In genomic region chr2:73992036-73992435, GRCh38 we compare ENCODE assay signal across 19 cellular contexts. TPM values are rescaled to one million over a fixed set of nuclear protein-coding genes. Genes with fewer than 3 reads are reported as not detected.
A peak's percentile ranks its signal among the peaks of the same experiment; 100 is the strongest.
DNase-seq lines count a peak whose midpoint lies in the region; ATAC-seq and TF ChIP-seq lines count a peak whose summit lies in the region.
"Had no signal": no experiment of that assay in that cellular context is flagged by ENCODE, and none has a peak within 500 bp of the region (broad histone marks: within the 10 kb centered on the region; RNA-seq: fewer than 3 reads in every experiment).

No MANE protein-coding gene starts in this region.

- CTCF ChIA-PET in HEK293 (lab: Yijun Ruan, JAX): interaction anchor here (0.6 kb wide), 1 partner anchor 208 kb away, joined by 3 read pairs; no protein-coding TSS in a partner anchor

- 98% methylated on average over 4 of the region's 4 CpGs for WGBS in aorta, 2 donors

- H3K36me3 ChIP-seq in CD4-positive, CD25-positive, alpha-beta regulatory T cell (ENCODE audit: control insufficient read depth, insufficient read depth, low read length): peaks cover 3% of the 10 kb centered on the region
- H3K36me3 ChIP-seq in HEK293 (ENCODE audit: control insufficient read depth in 2 of 2, insufficient read depth in 1 of 2, low read length in 2 of 2): peaks cover 4 to 29% of the 10 kb centered on the region in 2 experiments; a peak in 2 of 3 replicates
- no peaks in the 10 kb centered on the region for H3K36me3 ChIP-seq in aorta (ENCODE audit: control insufficient read depth in 1 of 2, insufficient read depth in 2 of 2, low read length in 1 of 2)
- H3K36me3 ChIP-seq: thoracic aorta had no signal

- H3K27me3 Mint-ChIP-seq in CD4-positive, CD25-positive, alpha-beta regulatory T cell: no peaks in the 10 kb centered on the region
- H3K27me3 Mint-ChIP-seq in activated T-helper 17 cell treated with anti-CD3 and anti-CD28 coated beads, Interleukin-2, amount 50 U/mL, for 72 hours: no peaks in the 10 kb centered on the region
- no peaks in the 10 kb centered on the region for H3K27me3 Mint-ChIP-seq in mesothelial cell of epicardium (ENCODE audit: low read depth)
- H3K27me3 Mint-ChIP-seq: memory B cell had no signal

- no peak for ATAC-seq in CD4-positive, CD25-positive, alpha-beta regulatory T cell (ENCODE audit: low read depth in 2 of 2)
- ATAC-seq in activated T-helper 17 cell treated with anti-CD3 and anti-CD28 coated beads, Interleukin-2, amount 50 U/mL, for 72 hours (replicated peaks): no peak
- ATAC-seq in aorta (ENCODE audit: low FRiP score) (no peak), HG02798 (IDR thresholded peaks at IDR 0.05; ENCODE audit: poor library complexity, unreplicated experiment) (no peak)
- ATAC-seq: activated T-cell treated with anti-CD3 and anti-CD28 coated beads, Interleukin-2, amount 50 U/mL, for 4 hours; left cardiac atrium had no signal

- no peak for DNase-seq in CD4-positive, CD25-positive, alpha-beta regulatory T cell
- DNase-seq in mesothelial cell of epicardium (ENCODE audit: low spot score in 2 of 2, unreplicated experiment in 2 of 2) (no peak), aorta (no peak), NCI-H1694 (lab: John Stamatoyannopoulos, UW) (no peak)
- DNase-seq: activated naive CD4-positive, alpha-beta T cell treated with anti-CD3 and anti-CD28 coated beads, Interleukin-2, amount 50 U/mL, for 16 hours; activated T-cell treated with anti-CD3 and anti-CD28 coated beads, Interleukin-2, amount 50 U/mL, for 4 hours; effector memory CD4-positive, alpha-beta T cell; left cardiac atrium; NCI-H1417 treated with DMSO at 0.1 percent for 48 hours; NCI-H526; SK-N-SH; stimulated activated naive CD4-positive, alpha-beta T cell; T-helper 9 cell had no signal

- peak overlapping the region in 1 of 3 donors; percentile 87 for H3K27ac Mint-ChIP-seq in CD4-positive, CD25-positive, alpha-beta regulatory T cell
- H3K27ac Mint-ChIP-seq in activated T-helper 17 cell treated with anti-CD3 and anti-CD28 coated beads, Interleukin-2, amount 50 U/mL, for 72 hours: no peak overlapping the region
- H3K27ac Mint-ChIP-seq in mesothelial cell of epicardium: peak overlapping the region; percentile 13
- H3K27ac Mint-ChIP-seq: memory B cell had no signal

- H3K4me3 Mint-ChIP-seq in CD4-positive, CD25-positive, alpha-beta regulatory T cell: peak overlapping the region in 3 of 4 donors; percentile 41 to 75 (median 56)
- H3K4me3 Mint-ChIP-seq in activated T-helper 17 cell treated with anti-CD3 and anti-CD28 coated beads, Interleukin-2, amount 50 U/mL, for 72 hours: peak overlapping the region; percentile 15
- H3K4me3 Mint-ChIP-seq in mesothelial cell of epicardium: no peak overlapping the region
- H3K4me3 Mint-ChIP-seq: activated T-cell treated with anti-CD3 and anti-CD28 coated beads, Interleukin-2, amount 50 U/mL, for 4 hours; memory B cell had no signal

- H3K4me1 ChIP-seq in CD4-positive, CD25-positive, alpha-beta regulatory T cell (ENCODE audit: control insufficient read depth, insufficient read depth, low read length, poor library complexity, severe bottlenecking): peaks cover 56% of the 10 kb centered on the region
- H3K4me1 ChIP-seq in HEK293 (ENCODE audit: control insufficient read depth, insufficient read depth, low read length) (no peaks in the 10 kb centered on the region), aorta (ENCODE audit: control insufficient read depth in 1 of 2, insufficient read depth in 2 of 2, low read length in 2 of 2) (no peaks in the 10 kb centered on the region)

- TF ChIP-seq CTCF in HEK293 (tag by site-specific recombination; IDR thresholded peaks at IDR 0.05) (no peak), mesothelial cell of epicardium (IDR thresholded peaks at IDR 0.05; ENCODE audit: unreplicated experiment) (no peak)

- POLR2A ChIA-PET in HEK293 (lab: Yijun Ruan, JAX): interaction anchor here (0.7 kb wide), 1 partner anchor 8 kb away, joined by 5 read pairs; no protein-coding TSS in a partner anchor

- H3K4me3 ChIP-seq in CD4-positive, CD25-positive, alpha-beta regulatory T cell (ENCODE audit: low read depth, low read length): peak overlapping the region; percentile 32
- H3K4me3 ChIP-seq in HEK293 (ENCODE audit: low read depth, low read length): no peak overlapping the region
- H3K4me3 ChIP-seq in aorta (ENCODE audit: low read length in 2 of 2): no peak overlapping the region
- H3K4me3 ChIP-seq: smooth muscle cell, thoracic aorta had no signal

- intact Hi-C loops in aorta (cut with DNase I): no loop called here

- H3K36me3 Mint-ChIP-seq in CD4-positive, CD25-positive, alpha-beta regulatory T cell: peaks cover 30% of the 10 kb centered on the region
- H3K36me3 Mint-ChIP-seq in activated T-helper 17 cell treated with anti-CD3 and anti-CD28 coated beads, Interleukin-2, amount 50 U/mL, for 72 hours (ENCODE audit: low read depth): peaks cover 74% of the 10 kb centered on the region
- peaks cover 18% of the 10 kb centered on the region for H3K36me3 Mint-ChIP-seq in mesothelial cell of epicardium

- H3K9me3 Mint-ChIP-seq in CD4-positive, CD25-positive, alpha-beta regulatory T cell: peaks cover 0 to 8% (median 4%) of the 10 kb centered on the region in 7 donors
- no peaks in the 10 kb centered on the region for H3K9me3 Mint-ChIP-seq in activated T-helper 17 cell treated with anti-CD3 and anti-CD28 coated beads, Interleukin-2, amount 50 U/mL, for 72 hours
- H3K9me3 Mint-ChIP-seq in mesothelial cell of epicardium: no peaks in the 10 kb centered on the region

- no peak overlapping the region for H3K27ac ChIP-seq in CD4-positive, CD25-positive, alpha-beta regulatory T cell (ENCODE audit: insufficient read depth, low read length, poor library complexity, severe bottlenecking)
- no peak overlapping the region for H3K27ac ChIP-seq in HEK293 (ENCODE audit: extremely low read depth, low read depth, low read length)
- no peak overlapping the region for H3K27ac ChIP-seq in aorta (ENCODE audit: low read depth in 1 of 2, low read length in 2 of 2)
- H3K27ac ChIP-seq: thoracic aorta had no signal

- no peaks in the 10 kb centered on the region for H3K27me3 ChIP-seq in CD4-positive, CD25-positive, alpha-beta regulatory T cell (ENCODE audit: control insufficient read depth, insufficient read depth, low read length)
- no peaks in the 10 kb centered on the region for H3K27me3 ChIP-seq in aorta (ENCODE audit: control insufficient read depth in 1 of 2, insufficient read depth in 2 of 2, low read length in 1 of 2)

- H3K4me1 Mint-ChIP-seq in CD4-positive, CD25-positive, alpha-beta regulatory T cell: peaks cover 32 to 85% (median 57%) of the 10 kb centered on the region in 4 donors
- peaks cover 45% of the 10 kb centered on the region for H3K4me1 Mint-ChIP-seq in activated T-helper 17 cell treated with anti-CD3 and anti-CD28 coated beads, Interleukin-2, amount 50 U/mL, for 72 hours
- H3K4me1 Mint-ChIP-seq in mesothelial cell of epicardium: peaks cover 36% of the 10 kb centered on the region

- peaks cover 0 to 4% of the 10 kb centered on the region in 2 experiments for H3K9me3 ChIP-seq in CD4-positive, CD25-positive, alpha-beta regulatory T cell (ENCODE audit: control insufficient read depth in 2 of 2, low read length in 2 of 2)
- H3K9me3 ChIP-seq in HEK293 (ENCODE audit: control insufficient read depth, insufficient read depth, low read depth, low read length) (no peaks in the 10 kb centered on the region), aorta (ENCODE audit: control insufficient read depth, low read length) (no peaks in the 10 kb centered on the region)
- H3K9me3 ChIP-seq: SK-N-SH, thoracic aorta had no signal

TF ChIP-seq in HEK293, 187 proteins besides CTCF, POLR2A, EP300 and RAD21:
- TF ChIP-seq PRDM1 (tag by site-specific recombination; IDR thresholded peaks at IDR 0.05) (peak; percentile 59; the same call in 1 of the 2 replicates), ZNF280C (tag by site-specific recombination; IDR thresholded peaks at IDR 0.05) (no peak)
TF ChIP-seq in HEK293: peak in this region for 1.

RNA-seq across cellular contexts. Expression of gene TET3, which starts 7.3 kb away (rescaled TPM):
- 26.3 TPM for total RNA-seq in CD4-positive, CD25-positive, alpha-beta regulatory T cell
- polyA plus RNA-seq in CD4-positive, CD25-positive, alpha-beta regulatory T cell: under 1 TPM; 0.22 to 0.30 (median 0.26) TPM
- 10 to 100 TPM; 15.1 to 42.6 TPM for total RNA-seq in activated T-helper 17 cell treated with anti-CD3 and anti-CD28 coated beads, Interleukin-2, amount 50 U/mL, for 72 hours
- total RNA-seq in mesothelial cell of epicardium: 39.6 to 42.6 TPM (median 41.2 TPM) in 3 replicates
- 10 to 100 TPM in 1 of 2 donors, 1 to 10 TPM in 1; 9.5 to 12.1 TPM for total RNA-seq in aorta
- 1 to 10 TPM; 1.0 to 1.9 TPM for polyA plus RNA-seq in aorta
